Comparison of ENCODE assay signal across 29 cellular contexts in the genomic region with DNA sequence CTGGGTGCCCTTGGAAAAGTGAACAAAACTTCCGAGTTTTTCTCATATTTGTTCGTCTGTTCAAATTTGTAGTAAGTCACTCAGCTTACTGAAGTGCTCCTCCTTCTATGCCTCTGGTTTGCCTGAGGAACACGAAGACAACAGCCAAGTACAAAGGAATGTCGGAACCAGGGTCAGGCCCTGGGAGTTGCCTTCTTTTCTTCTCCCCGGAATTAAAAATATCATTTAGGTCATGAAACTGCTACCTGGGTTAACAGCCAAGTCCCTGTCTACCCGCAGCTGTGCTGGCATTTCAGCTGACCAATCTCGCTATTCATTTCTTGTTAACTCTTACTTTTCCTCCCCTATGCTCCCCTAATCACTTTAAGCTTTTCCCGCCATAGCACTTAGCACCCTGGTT.
DNase-seq lines count a peak whose midpoint lies in the region; ATAC-seq and TF ChIP-seq lines count a peak whose summit lies in the region.
"Had no signal": no experiment of that assay in that cellular context is flagged by ENCODE, and none has a peak within 500 bp of the region (broad histone marks: within the 10 kb centered on the region; RNA-seq: fewer than 3 reads in every experiment).

No MANE protein-coding gene starts in this region.

- peaks cover 12% of the 10 kb centered on the region for H3K4me1 Mint-ChIP-seq in neural progenitor cell
- H3K4me1 Mint-ChIP-seq: activated naive CD8-positive, alpha-beta T cell treated with anti-CD3 and anti-CD28 coated beads for 36 hours; immature natural killer cell; stimulated activated effector memory CD8-positive, alpha-beta T cell treated with anti-CD3 and anti-CD28 coated beads, Interleukin-12 subunit alpha, Interleukin-12 subunit beta, amount 100 ng/mL, for 72 hours had no signal

- H3K9me3 ChIP-seq in SJCRH30 (replicated peaks) (no peaks in the 10 kb centered on the region), neural progenitor cell (ENCODE audit: low read depth) (no peaks in the 10 kb centered on the region), transverse colon (no peaks in the 10 kb centered on the region), mucosa of descending colon (no peaks in the 10 kb centered on the region)
- H3K9me3 ChIP-seq: ascending aorta, esophagus squamous epithelium, neutrophil had no signal

- H3K79me2 ChIP-seq in neural progenitor cell (ENCODE audit: low read depth): no peaks in the 10 kb centered on the region

- no peak for TF ChIP-seq EP300 in transverse colon (IDR thresholded peaks at IDR 0.05; ENCODE audit: low read depth)

- H3K4me3 ChIP-seq in SJCRH30: peak overlapping the region; percentile 38
- no peak overlapping the region for H3K4me3 ChIP-seq in neural progenitor cell
- no peak overlapping the region for H3K4me3 ChIP-seq in transverse colon
- H3K4me3 ChIP-seq in mucosa of descending colon: no peak overlapping the region
- H3K4me3 ChIP-seq: ascending aorta, esophagus squamous epithelium had no signal

- WGBS in transverse colon (ENCODE audit: low coverage in 1 of 2), 2 donors: 60 to 66% methylated on average over 4 to 8 of the region's 8 CpGs

- no peak overlapping the region for H3K9ac ChIP-seq in neural progenitor cell

- DNase-seq in SJCRH30 (peak; percentile 36 to 58), left ventricle myocardium superior (no peak), neural progenitor cell (ENCODE audit: low spot score) (no peak), transverse colon (no peak), SW 1271 (lab: John Stamatoyannopoulos, UW) (no peak), mucosa of descending colon (no peak)
- no peak for DNase-seq in activated CD4-positive, alpha-beta T cell treated with anti-CD3 and anti-CD28 coated beads, Interleukin-2, amount 50 U/mL, for 4 hours
- DNase-seq: activated CD4-positive, alpha-beta T cell treated with anti-CD3 and anti-CD28 coated beads for 4 hours; activated CD8-positive, alpha-beta memory T cell treated with anti-CD3 and anti-CD28 coated beads for 24 hours; activated effector memory CD4-positive, alpha-beta T cell treated with Interleukin-2 at 50 U/mL for 16 hours; activated naive CD8-positive, alpha-beta T cell treated with anti-CD3 and anti-CD28 coated beads for 36 hours; central memory CD4-positive, alpha-beta T cell; DMS79; esophagus squamous epithelium; GDM1; H7; hypothalamus; NCI-H2081; NCI-H226; NCI-H82; stimulated activated CD4-positive, alpha-beta T cell treated with anti-CD3 and anti-CD28 coated beads, Interleukin-12 subunit alpha, Interleukin-12 subunit beta, amount 100 ng/mL, for 4 hours; stimulated activated CD4-positive, alpha-beta T cell treated with anti-CD3 and anti-CD28 coated beads, Interleukin-4, amount 100 ng/mL, for 1 hour had no signal

- H3K36me3 ChIP-seq in SJCRH30 (no peaks in the 10 kb centered on the region), neural progenitor cell (no peaks in the 10 kb centered on the region), transverse colon (no peaks in the 10 kb centered on the region), mucosa of descending colon (ENCODE audit: low read depth) (no peaks in the 10 kb centered on the region)
- H3K36me3 ChIP-seq: ascending aorta, esophagus squamous epithelium, neutrophil had no signal

- TF ChIP-seq CTCF in neural progenitor cell (IDR thresholded peaks at IDR 0.05) (no peak), transverse colon (IDR thresholded peaks at IDR 0.05) (no peak), mucosa of descending colon (IDR thresholded peaks at IDR 0.05) (no peak)

- in situ Hi-C loops in transverse colon (cut with MboI; ENCODE audit: low pct_ligation_motif_present in 1 of 4, low pct_unique_long_range_greater_than_20kb in 1 of 4, low sequenced_read_pairs in 3 of 4): no loop called here

- H3K27me3 ChIP-seq in SJCRH30 (no peaks in the 10 kb centered on the region), neural progenitor cell (no peaks in the 10 kb centered on the region), transverse colon (no peaks in the 10 kb centered on the region)
- H3K27me3 ChIP-seq: ascending aorta, esophagus squamous epithelium, neutrophil had no signal

- H3K27me3 Mint-ChIP-seq in neural progenitor cell (ENCODE audit: insufficient read depth, low read depth): peaks cover 2% of the 10 kb centered on the region
- H3K27me3 Mint-ChIP-seq: activated naive CD8-positive, alpha-beta T cell treated with anti-CD3 and anti-CD28 coated beads for 36 hours; dendritic cell treated with granulocyte-macrophage colony-stimulating factor and Interleukin-4, amounts not matched to agents 40 ng/mL and 50 ng/mL, for 4 days had no signal

- no peak overlapping the region for H3K4me3 Mint-ChIP-seq in neural progenitor cell
- H3K4me3 Mint-ChIP-seq: activated naive CD8-positive, alpha-beta T cell treated with anti-CD3 and anti-CD28 coated beads for 36 hours; dendritic cell treated with granulocyte-macrophage colony-stimulating factor and Interleukin-4, amounts not matched to agents 40 ng/mL and 50 ng/mL, for 4 days; immature natural killer cell; stimulated activated effector memory CD8-positive, alpha-beta T cell treated with anti-CD3 and anti-CD28 coated beads, Interleukin-12 subunit alpha, Interleukin-12 subunit beta, amount 100 ng/mL, for 72 hours had no signal

- H4K20me1 ChIP-seq in neural progenitor cell (ENCODE audit: low read depth): no peaks in the 10 kb centered on the region

- intact Hi-C loops in left ventricle myocardium superior (cut with micrococcal nuclease): no loop called here
- intact Hi-C loops in transverse colon (cut with DNase I; ENCODE audit: low total_unique reads): no loop called here
- intact Hi-C loops in mucosa of descending colon (cut with DNase I, micrococcal nuclease): no loop called here

- H3K4me2 ChIP-seq in neural progenitor cell: no peak overlapping the region

- no peak overlapping the region for H2AFZ ChIP-seq in neural progenitor cell (replicated peaks)

- ATAC-seq in left ventricle myocardium superior (peak; percentile 85), mucosa of descending colon (no peak)
- ATAC-seq: stimulated activated effector memory CD8-positive, alpha-beta T cell treated with anti-CD3 and anti-CD28 coated beads, Interleukin-12 subunit alpha, Interleukin-12 subunit beta, amount 100 ng/mL, for 72 hours had no signal

- peak overlapping the region; percentile 28 for H3K27ac ChIP-seq in SJCRH30
- no peak overlapping the region for H3K27ac ChIP-seq in neural progenitor cell
- H3K27ac ChIP-seq in transverse colon: peak overlapping the region in 3 of 4 donors; percentile 21 to 64 (median 44)
- H3K27ac ChIP-seq: C4-2B, neutrophil, VCaP had no signal

- peak overlapping the region; percentile 81 for H3K27ac Mint-ChIP-seq in neural progenitor cell
- H3K27ac Mint-ChIP-seq: activated naive CD8-positive, alpha-beta T cell treated with anti-CD3 and anti-CD28 coated beads for 36 hours; dendritic cell treated with granulocyte-macrophage colony-stimulating factor and Interleukin-4, amounts not matched to agents 40 ng/mL and 50 ng/mL, for 4 days; stimulated activated effector memory CD8-positive, alpha-beta T cell treated with anti-CD3 and anti-CD28 coated beads, Interleukin-12 subunit alpha, Interleukin-12 subunit beta, amount 100 ng/mL, for 72 hours had no signal

- H3F3A ChIP-seq in neural progenitor cell (ENCODE audit: low read depth): no peaks in the 10 kb centered on the region

- TF ChIP-seq POLR2A in transverse colon (IDR thresholded peaks at IDR 0.05): no peak

- peaks cover 19% of the 10 kb centered on the region for H3K4me1 ChIP-seq in SJCRH30
- no peaks in the 10 kb centered on the region for H3K4me1 ChIP-seq in neural progenitor cell
- no peaks in the 10 kb centered on the region for H3K4me1 ChIP-seq in transverse colon
- no peaks in the 10 kb centered on the region for H3K4me1 ChIP-seq in mucosa of descending colon (ENCODE audit: low read depth)
- H3K4me1 ChIP-seq: ascending aorta, esophagus squamous epithelium had no signal

- no peaks in the 10 kb centered on the region for H3K36me3 Mint-ChIP-seq in neural progenitor cell
- H3K36me3 Mint-ChIP-seq: activated naive CD8-positive, alpha-beta T cell treated with anti-CD3 and anti-CD28 coated beads for 36 hours; immature natural killer cell; stimulated activated effector memory CD8-positive, alpha-beta T cell treated with anti-CD3 and anti-CD28 coated beads, Interleukin-12 subunit alpha, Interleukin-12 subunit beta, amount 100 ng/mL, for 72 hours had no signal

- H3K9me3 Mint-ChIP-seq in neural progenitor cell: peaks cover 6% of the 10 kb centered on the region
- H3K9me3 Mint-ChIP-seq: activated naive CD8-positive, alpha-beta T cell treated with anti-CD3 and anti-CD28 coated beads for 36 hours; dendritic cell treated with granulocyte-macrophage colony-stimulating factor and Interleukin-4, amounts not matched to agents 40 ng/mL and 50 ng/mL, for 4 days; immature natural killer cell; stimulated activated effector memory CD8-positive, alpha-beta T cell treated with anti-CD3 and anti-CD28 coated beads, Interleukin-12 subunit alpha, Interleukin-12 subunit beta, amount 100 ng/mL, for 72 hours had no signal

Comparison
In these comparisons a context has a peak if more than half of its experiments do, and no peak if none do; other contexts are left out.
1. DNase-seq: peak in SJCRH30 (2 of 2); none in left ventricle myocardium superior (single experiment), neural progenitor cell (single experiment), transverse colon (single experiment), SW 1271 (0 of 2), mucosa of descending colon (0 of 3) and activated CD4-positive, alpha-beta T cell treated with anti-CD3 and anti-CD28 coated beads, Interleukin-2, amount 50 U/mL, for 4 hours (0 of 2).